ENCODE assay signal across 26 cellular contexts in genomic region chr13:24984134-24984533, GRCh38.
"Had no signal": no experiment of that assay in that cellular context is flagged by ENCODE, and none has a peak within 500 bp of the region (broad histone marks: within the 10 kb centered on the region; RNA-seq: fewer than 3 reads in every experiment).

No MANE protein-coding gene starts in this region.

- DNase-seq: activated CD4-positive, alpha-beta memory T cell treated with anti-CD3 and anti-CD28 coated beads, Interleukin-2, amount 10 ng/mL, durations not matched to agents 7 days and 5 days; activated CD4-positive, alpha-beta T cell treated with anti-CD3 and anti-CD28 coated beads for 1 hour; activated CD4-positive, alpha-beta T cell treated with anti-CD3 and anti-CD28 coated beads for 4 hours; activated CD4-positive, alpha-beta T cell treated with anti-CD3 and anti-CD28 coated beads, Interleukin-2, amount 10 ng/mL, durations not matched to agents 7 days and 5 days; activated CD4-positive, alpha-beta T cell treated with anti-CD3 and anti-CD28 coated beads, Interleukin-2, amount 50 U/mL, for 4 hours; activated CD8-positive, alpha-beta memory T cell treated with anti-CD3 and anti-CD28 coated beads, Interleukin-2, amount 50 U/mL, for 48 hours; activated gamma-delta T cell treated with Interleukin-2 at 50 U/mL for 16 hours; activated naive CD4-positive, alpha-beta T cell treated with anti-CD3 and anti-CD28 coated beads, Interleukin-2, amount 50 U/mL, for 16 hours; activated naive CD4-positive, alpha-beta T cell treated with Interleukin-2 at 50 U/mL for 16 hours; activated T-cell treated with anti-CD3 and anti-CD28 coated beads for 4 hours; activated T-cell treated with anti-CD3 and anti-CD28 coated beads, Interleukin-2, amount 50 U/mL, for 24 hours; activated T-cell treated with anti-CD3 and anti-CD28 coated beads, Interleukin-2, amount 50 U/mL, for 72 hours; amniotic stem cell; aorta; body of pancreas; cortex of kidney; dermis blood vessel endothelial cell; effector CD4-positive, alpha-beta T cell; effector memory CD8-positive, alpha-beta T cell; erythroblast; foreskin keratinocyte; gastrocnemius medialis; T-helper 1 cell; T-helper 17 cell had no signal

- H3K4me3 ChIP-seq: body of pancreas, esophagus muscularis mucosa, gastrocnemius medialis had no signal

- H3K27ac ChIP-seq: body of pancreas, esophagus muscularis mucosa, foreskin keratinocyte, gastrocnemius medialis, VCaP had no signal

- H3K36me3 ChIP-seq: esophagus muscularis mucosa, gastrocnemius medialis had no signal

- H3K4me1 ChIP-seq: body of pancreas, foreskin keratinocyte, gastrocnemius medialis had no signal

- H3K9me3 ChIP-seq: body of pancreas, esophagus muscularis mucosa, gastrocnemius medialis had no signal
